ENCODE assay signal across 17 cellular contexts in the genomic region with DNA sequence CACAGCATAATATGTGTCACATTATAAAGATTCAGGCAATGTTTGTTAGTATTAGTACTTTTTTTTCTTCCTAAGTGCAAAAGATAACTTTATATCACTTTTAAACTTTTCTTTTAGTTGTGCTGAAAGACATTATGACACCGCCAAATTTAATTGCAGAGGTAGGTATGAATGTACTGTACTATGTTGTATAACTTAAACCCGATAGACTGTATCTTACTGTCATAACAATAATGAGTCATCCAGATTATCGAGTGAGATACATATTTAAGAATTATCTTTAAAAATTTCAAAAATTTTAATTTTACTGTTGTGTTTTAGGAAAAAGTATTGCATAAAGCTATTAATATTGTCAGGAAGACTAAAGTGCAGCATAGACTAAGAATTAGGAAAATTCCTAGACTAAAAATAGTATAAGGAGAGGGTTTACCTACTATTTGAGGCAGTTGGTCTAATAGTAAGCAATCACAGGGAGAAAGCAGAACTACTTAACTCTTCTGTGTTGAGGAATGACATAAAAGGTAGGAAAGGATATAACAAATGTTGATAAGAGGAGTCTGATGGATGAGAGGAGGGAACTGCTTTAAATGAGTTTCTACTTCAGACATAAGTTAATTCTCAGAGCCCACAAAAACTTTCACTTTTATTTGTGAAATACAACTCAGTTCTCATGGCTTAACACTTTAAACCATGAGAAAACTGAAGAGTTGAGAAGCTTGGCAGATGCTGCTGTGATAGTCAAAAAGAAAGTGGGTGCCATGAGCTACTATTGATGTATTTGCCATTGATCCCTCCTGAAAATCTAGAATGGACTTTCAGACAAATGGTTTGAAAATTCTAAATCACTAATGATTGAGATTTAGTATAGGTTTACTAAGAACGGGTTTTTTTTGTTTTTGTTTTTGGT.
A peak's percentile ranks its signal among the peaks of the same experiment; 100 is the strongest.
DNase-seq lines count a peak whose midpoint lies in the region; ATAC-seq and TF ChIP-seq lines count a peak whose summit lies in the region.
"Had no signal": no experiment of that assay in that cellular context is flagged by ENCODE, and none has a peak within 500 bp of the region (broad histone marks: within the 10 kb centered on the region; RNA-seq: fewer than 3 reads in every experiment).

No MANE protein-coding gene starts in this region.

- H3K27me3 Mint-ChIP-seq in activated naive CD8-positive, alpha-beta T cell treated with anti-CD3 and anti-CD28 coated beads, Interleukin-2, amount 50 U/mL, for 24 hours = no peaks in the 10 kb centered on the region
- H3K27me3 Mint-ChIP-seq: CD4-positive, alpha-beta T cell; T-cell had no signal

- no peaks in the 10 kb centered on the region for H3K27me3 ChIP-seq in GM23248 (replicated peaks; ENCODE audit: insufficient read depth)
- no peaks in the 10 kb centered on the region for H3K27me3 ChIP-seq in osteoblast (ENCODE audit: insufficient read depth, low read length)
- H3K27me3 ChIP-seq: cardiac muscle cell, heart right ventricle, tibial nerve had no signal

- no peaks in the 10 kb centered on the region for H3K9me3 ChIP-seq in GM23248 (ENCODE audit: low read depth)
- H3K9me3 ChIP-seq in osteoblast (ENCODE audit: low read depth, low read length) = no peaks in the 10 kb centered on the region
- H3K9me3 ChIP-seq: heart right ventricle, left ventricle myocardium inferior, tibial nerve had no signal

- no peaks in the 10 kb centered on the region for H3K9me2 ChIP-seq in GM23248 (ENCODE audit: insufficient read depth)

- H3K4me2 ChIP-seq in GM23248 (ENCODE audit: unreplicated experiment) (peak overlapping the region; percentile 14), osteoblast (ENCODE audit: insufficient read depth, low read length) (peak overlapping the region; percentile 47)

- H3K79me2 ChIP-seq in GM23248 (ENCODE audit: insufficient read depth) (peaks cover 99% of the 10 kb centered on the region), osteoblast (ENCODE audit: insufficient read depth, low read length) (peaks cover 70% of the 10 kb centered on the region)

- no peak overlapping the region for H3K27ac Mint-ChIP-seq in activated naive CD8-positive, alpha-beta T cell treated with anti-CD3 and anti-CD28 coated beads, Interleukin-2, amount 50 U/mL, for 24 hours

- peak overlapping the region; percentile 7; the same call in 1 of the 2 replicates for H3K9ac ChIP-seq in GM23248

- H3K9me3 Mint-ChIP-seq in activated naive CD8-positive, alpha-beta T cell treated with anti-CD3 and anti-CD28 coated beads, Interleukin-2, amount 50 U/mL, for 24 hours = no peaks in the 10 kb centered on the region
- H3K9me3 Mint-ChIP-seq: CD4-positive, alpha-beta T cell; T-cell had no signal

- 70 to 71% methylated on average over 4 of the region's 4 CpGs for whole genome bisulfite sequencing in GM23248 (ENCODE audit: low coverage in 1 of 2, low lambda C conversion rate in 2 of 2, missing lambda C conversion rate in 2 of 2), 2 experiments

- in situ Hi-C loops in GM13976 (cut with MboI; ENCODE audit: low sequenced_read_pairs, unreplicated experiment) = no loop called here
- in situ Hi-C loops in GM23248 (cut with MboI) = no loop called here

- TF ChIP-seq CTCF in GM13976 (IDR thresholded peaks at IDR 0.05; ENCODE audit: borderline replicate concordance, control extremely low read depth, extremely low read depth, insufficient read depth, missing control alignments) = no peak
- TF ChIP-seq CTCF in osteoblast (IDR thresholded peaks at IDR 0.05; ENCODE audit: extremely low read depth, low read depth, low read length) = no peak

- H4K20me1 ChIP-seq in GM23248 (ENCODE audit: insufficient read depth) (peaks cover 29% of the 10 kb centered on the region; the same call in 1 of the 2 replicates), osteoblast (ENCODE audit: insufficient read depth, low read length) (peaks cover 23% of the 10 kb centered on the region)

- no peak overlapping the region for H3K4me3 Mint-ChIP-seq in activated naive CD8-positive, alpha-beta T cell treated with anti-CD3 and anti-CD28 coated beads, Interleukin-2, amount 50 U/mL, for 24 hours
- H3K4me3 Mint-ChIP-seq: CD4-positive, alpha-beta T cell; T-cell had no signal

- H3K4me1 ChIP-seq in GM23248 (ENCODE audit: insufficient read depth) = peaks cover 78% of the 10 kb centered on the region
- H3K4me1 ChIP-seq in osteoblast (ENCODE audit: insufficient read depth, low read length) = peaks cover 53% of the 10 kb centered on the region

- peaks cover 57% of the 10 kb centered on the region for H3K4me1 Mint-ChIP-seq in activated naive CD8-positive, alpha-beta T cell treated with anti-CD3 and anti-CD28 coated beads, Interleukin-2, amount 50 U/mL, for 24 hours

- H3K36me3 ChIP-seq in GM23248 (ENCODE audit: low read depth) (peaks cover 17% of the 10 kb centered on the region), osteoblast (ENCODE audit: insufficient read depth, low read length) (peaks cover 5% of the 10 kb centered on the region)

- H3K4me3 ChIP-seq in GM23248 = peak overlapping the region; percentile 11; the same call in 1 of the 2 replicates
- no peak overlapping the region for H3K4me3 ChIP-seq in osteoblast (ENCODE audit: insufficient read depth, low read length)
- H3K4me3 ChIP-seq: cardiac muscle cell, heart right ventricle, left ventricle myocardium inferior, tibial nerve had no signal

- peak; percentile 52 for ATAC-seq in activated naive CD8-positive, alpha-beta T cell treated with anti-CD3 and anti-CD28 coated beads, Interleukin-2, amount 50 U/mL, for 24 hours
- ATAC-seq: heart right ventricle, T-cell had no signal

- H2AFZ ChIP-seq in GM23248 (no peak overlapping the region), osteoblast (ENCODE audit: low read length) (no peak overlapping the region)

- H3K27ac ChIP-seq in GM23248 = peak overlapping the region; percentile 62
- H3K27ac ChIP-seq in osteoblast (ENCODE audit: low read depth, low read length) = peak overlapping the region; percentile 67
- H3K27ac ChIP-seq: cardiac muscle cell, left ventricle myocardium inferior, tibial nerve had no signal

- peaks cover 38% of the 10 kb centered on the region for H3F3A ChIP-seq in GM23248 (ENCODE audit: insufficient read depth)

- DNase-seq in GM13976 (ENCODE audit: low spot score) (peak; percentile 26), GM23248 (no peak), osteoblast (ENCODE audit: insufficient read length, low spot score, missing footprints) (no peak), SKM-1 treated with dmso at 0.1 percent for 144 hours (lab: John Stamatoyannopoulos, UW; ENCODE audit: unreplicated experiment) (no peak), globus pallidus (ENCODE audit: low spot score) (no peak), NCI-H146 (lab: John Stamatoyannopoulos, UW) (no peak), NCI-H774 (lab: John Stamatoyannopoulos, UW) (no peak)
- DNase-seq in activated naive CD8-positive, alpha-beta T cell treated with anti-CD3 and anti-CD28 coated beads, Interleukin-2, amount 50 U/mL, for 24 hours = no peak
- DNase-seq: activated CD4-positive, alpha-beta T cell treated with anti-CD3 and anti-CD28 coated beads, Interleukin-2, amount 50 U/mL, for 1 hour; activated effector memory CD4-positive, alpha-beta T cell treated with anti-CD3 and anti-CD28 coated beads, Interleukin-2, amount 50 U/mL, for 16 hours; CD4-positive, alpha-beta T cell; heart right ventricle; left ventricle myocardium inferior; NCI-H2081 treated with DMSO at 0.1 percent for 48 hours; T-cell had no signal

- H3K36me3 Mint-ChIP-seq in activated naive CD8-positive, alpha-beta T cell treated with anti-CD3 and anti-CD28 coated beads, Interleukin-2, amount 50 U/mL, for 24 hours (ENCODE audit: low read depth) = peaks cover 40% of the 10 kb centered on the region
